In the genomic region with DNA sequence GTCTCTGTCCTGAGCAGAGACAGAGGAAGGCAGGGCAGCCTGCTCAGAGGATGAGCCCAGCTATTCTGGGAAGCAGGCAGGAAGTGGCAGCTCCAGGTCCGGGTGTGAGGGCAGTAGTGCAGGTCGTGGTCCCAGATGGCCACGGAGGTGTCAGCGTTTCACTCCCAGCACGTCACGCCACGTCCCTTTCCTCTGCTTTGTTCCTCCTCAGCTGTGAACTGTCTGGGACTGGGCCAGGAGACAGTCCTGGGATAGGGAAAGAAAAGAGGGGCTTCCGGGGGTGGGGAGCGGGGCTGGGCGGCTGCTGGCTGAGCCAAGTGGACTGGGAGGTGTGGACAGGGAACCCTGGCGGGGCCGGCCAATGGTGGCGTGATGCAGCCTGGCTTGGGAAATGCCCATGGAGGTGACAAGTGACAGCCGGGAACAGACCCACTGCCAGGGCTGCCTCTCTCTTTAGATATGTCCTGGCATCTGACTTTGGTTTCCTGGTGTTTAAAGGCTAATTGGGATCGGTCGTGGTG, we compare ENCODE assay signal across 17 cellular contexts.
DNase-seq lines count a peak whose midpoint lies in the region; ATAC-seq, FAIRE-seq and TF ChIP-seq lines count a peak whose summit lies in the region.
"Had no signal": no experiment of that assay in that cellular context is flagged by ENCODE, and none has a peak within 500 bp of the region (broad histone marks: within the 10 kb centered on the region; RNA-seq: fewer than 3 reads in every experiment).

No MANE protein-coding gene starts in this region.

- no peaks in the 10 kb centered on the region for H3K79me2 ChIP-seq in K562 (ENCODE audit: control insufficient read depth, insufficient read depth, low read length)

- CTCF ChIA-PET in activated CD8-positive, alpha-beta memory T cell treated with anti-CD3 and anti-CD28 coated beads, Interleukin-2, amount 10 ng/mL, durations not matched to agents 7 days and 5 days (lab: Charles Lee), result interaction anchor here (0.9 to 1.2 kb wide), 2 partner anchors 23 to 89 kb away, joined by 3 to 4 read pairs; no protein-coding TSS in a partner anchor
- CTCF ChIA-PET in K562 (lab: Yijun Ruan, JAX; ENCODE audit: low intra/inter-chr PET ratio), result no interaction called here
- CTCF ChIA-PET in CD4-positive, alpha-beta memory T cell (lab: Charles Lee; ENCODE audit: partially characterized antibody), result no interaction called here

- H3K9me3 ChIP-seq in K562 (replicated peaks; ENCODE audit: control insufficient read depth, insufficient read depth, low read depth, low read length) (no peaks in the 10 kb centered on the region), testis (no peaks in the 10 kb centered on the region)
- H3K9me3 ChIP-seq in CD4-positive, alpha-beta memory T cell (ENCODE audit: control insufficient read depth in 1 of 2, low read length in 2 of 2), result no peaks in the 10 kb centered on the region
- H3K9me3 ChIP-seq: A549, suprapubic skin had no signal

- TF ChIP-seq POLR2A in K562 (conservative IDR thresholded peaks at IDR 0.05) (no peak), testis (IDR thresholded peaks at IDR 0.05) (no peak)

- no peaks in the 10 kb centered on the region for H3K9me3 Mint-ChIP-seq in activated CD8-positive, alpha-beta memory T cell treated with anti-CD3 and anti-CD28 coated beads, Interleukin-2, amount 10 ng/mL, durations not matched to agents 7 days and 5 days (ENCODE audit: low read depth)
- no peaks in the 10 kb centered on the region for H3K9me3 Mint-ChIP-seq in CD4-positive, alpha-beta memory T cell

- POLR2A ChIA-PET in K562 (lab: Yijun Ruan, JAX), result no interaction called here
- POLR2A ChIA-PET in CD4-positive, alpha-beta memory T cell (lab: Charles Lee; ENCODE audit: partially characterized antibody), result no interaction called here

- peaks cover 7% of the 10 kb centered on the region for H3K4me1 Mint-ChIP-seq in activated CD8-positive, alpha-beta memory T cell treated with anti-CD3 and anti-CD28 coated beads, Interleukin-2, amount 10 ng/mL, durations not matched to agents 7 days and 5 days
- peaks cover 5 to 20% (median 15%) of the 10 kb centered on the region in 4 donors for H3K4me1 Mint-ChIP-seq in CD4-positive, alpha-beta memory T cell

- no peak for ATAC-seq in activated CD8-positive, alpha-beta memory T cell treated with anti-CD3 and anti-CD28 coated beads, Interleukin-2, amount 10 ng/mL, durations not matched to agents 7 days and 5 days
- no peak for ATAC-seq in K562
- no peak for ATAC-seq in GM21528 (IDR thresholded peaks at IDR 0.05; ENCODE audit: low FRiP score, unreplicated experiment)
- ATAC-seq: A549 had no signal

- H3K27me3 ChIP-seq in K562 (ENCODE audit: control insufficient read depth in 2 of 2, insufficient read depth in 2 of 2, low read length in 2 of 2) (peaks cover 8 to 73% of the 10 kb centered on the region in 2 experiments), testis (no peaks in the 10 kb centered on the region)
- no peaks in the 10 kb centered on the region for H3K27me3 ChIP-seq in CD4-positive, alpha-beta memory T cell (ENCODE audit: insufficient read depth, low read length)
- H3K27me3 ChIP-seq: suprapubic skin had no signal

- intact Hi-C loops in K562 (cut with micrococcal nuclease), result no loop called here
- intact Hi-C loops in testis (cut with DNase I; ENCODE audit: low total_unique reads), result no loop called here
- intact Hi-C loops in CD4-positive, alpha-beta memory T cell (cut with micrococcal nuclease), result no loop called here

- BruUV-seq in K562 (replicated peaks; lab: Mats Ljungman, UMichigan), result no TSS peak

- TF ChIP-seq EP300 in K562 (IDR thresholded peaks at IDR 0.05; ENCODE audit: low read length), result no peak

- H3K27me3 Mint-ChIP-seq in activated CD8-positive, alpha-beta memory T cell treated with anti-CD3 and anti-CD28 coated beads, Interleukin-2, amount 10 ng/mL, durations not matched to agents 7 days and 5 days, result no peaks in the 10 kb centered on the region
- no peaks in the 10 kb centered on the region for H3K27me3 Mint-ChIP-seq in CD4-positive, alpha-beta memory T cell

- H4K20me1 ChIP-seq in K562 (replicated peaks; ENCODE audit: control insufficient read depth, insufficient read depth, low read length), result peaks cover 9% of the 10 kb centered on the region; the same call in 1 of the 2 replicates

- H3K9me1 ChIP-seq in K562 (ENCODE audit: control insufficient read depth, insufficient read depth, low read length), result no peaks in the 10 kb centered on the region

- no peak overlapping the region for H3K4me3 ChIP-seq in K562
- no peak overlapping the region for H3K4me3 ChIP-seq in testis
- no peak overlapping the region for H3K4me3 ChIP-seq in CD4-positive, alpha-beta memory T cell (ENCODE audit: low read length in 2 of 2)
- H3K4me3 ChIP-seq: A549, PC-9, suprapubic skin had no signal

- DNase-seq in activated CD8-positive, alpha-beta memory T cell treated with anti-CD3 and anti-CD28 coated beads, Interleukin-2, amount 10 ng/mL, durations not matched to agents 7 days and 5 days, result peak; percentile 31
- DNase-seq in activated CD8-positive, alpha-beta memory T cell treated with anti-CD3 and anti-CD28 coated beads for 24 hours, result no peak
- DNase-seq in K562 (ENCODE audit: extremely low read depth in 1 of 4, low spot score in 3 of 4), result peak in 3 of 4 experiments; percentile 3 to 8 (median 4)
- peak; percentile 13 for DNase-seq in hepatic stellate cell (ENCODE audit: low spot score)
- DNase-seq in testis, result peak; percentile 9
- DNase-seq in CD4-positive, alpha-beta memory T cell, result no peak
- DNase-seq in H4 (ENCODE audit: low spot score), result no peak
- DNase-seq: activated CD4-positive, CD25-positive, alpha-beta regulatory T cell; activated T-cell treated with anti-CD3 and anti-CD28 coated beads for 4 hours; cerebellar nuclear complex; GDM1; NCI-H187 treated with DMSO at 0.1 percent for 48 hours; NCI-H510A treated with DMSO at 0.1 percent for 48 hours; PC-9 had no signal

- H3K27ac ChIP-seq in K562 (ENCODE audit: extremely low read depth, low read depth, low read length), result no peak overlapping the region
- H3K27ac ChIP-seq in testis, result no peak overlapping the region
- no peak overlapping the region for H3K27ac ChIP-seq in CD4-positive, alpha-beta memory T cell (ENCODE audit: low read depth, low read length)
- H3K27ac ChIP-seq: A549, PC-9, suprapubic skin had no signal

- no peak overlapping the region for H3K4me2 ChIP-seq in K562 (ENCODE audit: insufficient read depth, low read length)
- H3K4me2 ChIP-seq: A549, PC-9 had no signal

- TF ChIP-seq RAD21 in K562 (CRISPR knock-in tag; conservative IDR thresholded peaks at IDR 0.05 in 1 of 2, IDR thresholded peaks at IDR 0.05 in 1 of 2), result no peak

- peaks cover 0 to 9% of the 10 kb centered on the region in 2 experiments; a peak in 2 of 5 replicates for H3K4me1 ChIP-seq in K562 (replicated peaks in 1 of 2; ENCODE audit: control insufficient read depth in 2 of 2, insufficient read depth in 2 of 2, low read length in 2 of 2)
- no peaks in the 10 kb centered on the region for H3K4me1 ChIP-seq in testis
- no peaks in the 10 kb centered on the region for H3K4me1 ChIP-seq in CD4-positive, alpha-beta memory T cell (ENCODE audit: insufficient read depth, low read length)
- H3K4me1 ChIP-seq: A549 had no signal

- H3K36me3 ChIP-seq in K562 (ENCODE audit: control insufficient read depth, insufficient read depth, low read length) (no peaks in the 10 kb centered on the region), testis (ENCODE audit: low read depth, missing control alignments) (no peaks in the 10 kb centered on the region)
- no peaks in the 10 kb centered on the region for H3K36me3 ChIP-seq in CD4-positive, alpha-beta memory T cell (ENCODE audit: insufficient read depth, low read length)
- H3K36me3 ChIP-seq: suprapubic skin had no signal

- H2AFZ ChIP-seq in K562 (ENCODE audit: low read depth, low read length), result no peak overlapping the region
- H2AFZ ChIP-seq: PC-9 had no signal

- TF ChIP-seq CTCF in K562 (IDR thresholded peaks at IDR 0.05 in 2 of 3, conservative IDR thresholded peaks at IDR 0.05 in 1 of 3; ENCODE audit: insufficient read depth in 2 of 3, low read depth in 1 of 3, low read length in 3 of 3) (no peak), testis (IDR thresholded peaks at IDR 0.05) (no peak)

- no peak for FAIRE-seq in K562 (lab: Jason Lieb, UNC)
- FAIRE-seq: A549 had no signal

- in situ Hi-C loops in K562 (cut with MboI), result loop anchor here (10.0 kb wide), 1 partner anchor 305 kb away; no protein-coding TSS in a partner anchor

- H3K4me3 Mint-ChIP-seq in activated CD8-positive, alpha-beta memory T cell treated with anti-CD3 and anti-CD28 coated beads, Interleukin-2, amount 10 ng/mL, durations not matched to agents 7 days and 5 days, result no peak overlapping the region
- H3K4me3 Mint-ChIP-seq in CD4-positive, alpha-beta memory T cell, result no peak overlapping the region

- no peak overlapping the region for H3K27ac Mint-ChIP-seq in activated CD8-positive, alpha-beta memory T cell treated with anti-CD3 and anti-CD28 coated beads, Interleukin-2, amount 10 ng/mL, durations not matched to agents 7 days and 5 days
- peak overlapping the region in 1 of 7 donors; percentile 68 for H3K27ac Mint-ChIP-seq in CD4-positive, alpha-beta memory T cell

- no peak overlapping the region for H3K9ac ChIP-seq in K562 (ENCODE audit: insufficient read depth in 1 of 2, low read depth in 2 of 2, low read length in 2 of 2)

- H3K36me3 Mint-ChIP-seq in activated CD8-positive, alpha-beta memory T cell treated with anti-CD3 and anti-CD28 coated beads, Interleukin-2, amount 10 ng/mL, durations not matched to agents 7 days and 5 days, result no peaks in the 10 kb centered on the region
- no peaks in the 10 kb centered on the region for H3K36me3 Mint-ChIP-seq in CD4-positive, alpha-beta memory T cell

- under 1% methylated on average over 14 of the region's 16 CpGs for WGBS in K562 (ENCODE audit: insufficient coverage, low coverage, missing lambda C conversion rate)
- 61 to 73% methylated on average over 15 to 16 of the region's 16 CpGs for WGBS in testis, 2 donors

TF ChIP-seq in K562, 482 proteins besides CTCF, POLR2A, EP300 and RAD21:
- TF ChIP-seq ZFX (CRISPR knock-in tag; IDR thresholded peaks at IDR 0.05), result no peak

Comparison
In these comparisons a context has a peak if more than half of its experiments do, and no peak if none do; other contexts are left out.
1. DNase-seq: peak in activated CD8-positive, alpha-beta memory T cell treated with anti-CD3 and anti-CD28 coated beads, Interleukin-2, amount 10 ng/mL, durations not matched to agents 7 days and 5 days (single experiment), K562 (3 of 4), hepatic stellate cell (single experiment) and testis (single experiment); none in activated CD8-positive, alpha-beta memory T cell treated with anti-CD3 and anti-CD28 coated beads for 24 hours (single experiment), CD4-positive, alpha-beta memory T cell (0 of 5) and H4 (single experiment).